In the genomic region with DNA sequence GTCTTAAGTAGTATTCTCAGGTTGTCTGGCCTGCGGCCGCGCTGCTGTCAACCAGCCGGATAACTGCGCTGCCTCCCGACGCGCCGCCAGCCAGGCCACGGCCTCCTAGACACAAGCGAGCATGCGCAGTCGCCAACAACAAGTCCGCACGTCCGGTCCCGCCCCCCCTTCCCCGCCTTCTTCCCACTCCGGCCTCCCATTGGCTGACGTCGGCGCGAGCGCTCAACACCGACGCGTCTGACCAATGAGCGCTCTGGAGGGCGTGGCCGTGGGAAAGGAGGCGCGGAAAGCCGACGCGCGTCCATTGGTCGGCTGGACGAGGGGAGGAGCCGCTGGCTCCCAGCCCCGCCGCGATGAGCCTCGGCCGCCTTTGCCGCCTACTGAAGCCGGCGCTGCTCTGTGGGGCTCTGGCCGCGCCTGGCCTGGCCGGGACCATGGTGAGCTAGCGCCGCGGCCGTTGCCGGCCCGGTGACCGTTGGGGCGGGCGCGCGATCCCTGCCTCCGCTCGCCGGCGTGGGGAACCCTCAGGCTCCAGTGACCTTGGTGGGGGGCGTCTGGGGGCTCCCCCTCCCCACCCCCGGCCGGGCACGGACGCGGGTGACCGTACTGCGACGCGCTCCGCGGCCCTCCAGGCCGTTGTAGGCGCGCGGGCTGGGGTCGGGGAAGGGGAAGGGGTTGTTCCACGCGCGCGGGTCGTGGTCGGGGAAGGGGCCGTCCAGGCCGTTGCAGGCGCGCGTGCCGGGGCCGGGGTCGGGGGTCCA, we compare ENCODE assay signal across 8 cellular contexts. TPM values are rescaled to one million over a fixed set of nuclear protein-coding genes. Genes with fewer than 3 reads are reported as not detected.
DNase-seq lines count a peak whose midpoint lies in the region; ATAC-seq and TF ChIP-seq lines count a peak whose summit lies in the region.

A gene with protein sequence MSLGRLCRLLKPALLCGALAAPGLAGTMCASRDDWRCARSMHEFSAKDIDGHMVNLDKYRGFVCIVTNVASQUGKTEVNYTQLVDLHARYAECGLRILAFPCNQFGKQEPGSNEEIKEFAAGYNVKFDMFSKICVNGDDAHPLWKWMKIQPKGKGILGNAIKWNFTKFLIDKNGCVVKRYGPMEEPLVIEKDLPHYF (plus strand): TSS at position 304 of the 761 bp plus-strand sequence. CDS start 50 bp downstream, at position 354.

- H3K9me3 ChIP-seq in right atrium auricular region (no peaks in the 10 kb centered on the region), uterus (no peaks in the 10 kb centered on the region)

- no peaks in the 10 kb centered on the region for H3K27me3 ChIP-seq in right atrium auricular region
- H3K27me3 ChIP-seq in uterus: no peaks in the 10 kb centered on the region

- peak within 1 kb of the TSS; percentile 57 to 75 for H3K4me3 ChIP-seq in right atrium auricular region
- H3K4me3 ChIP-seq in uterus: peak within 1 kb of the TSS; percentile 57 to 91

- H3K36me3 ChIP-seq in right atrium auricular region: peaks cover 23% of the 10 kb centered on the region
- H3K36me3 ChIP-seq in uterus: no peaks in the 10 kb centered on the region

- TF ChIP-seq CTCF in right atrium auricular region (IDR thresholded peaks at IDR 0.05) (no peak), uterus (IDR thresholded peaks at IDR 0.05) (peak in 1 of 4 experiments; percentile 30)

- peak; percentile 92 for DNase-seq in NCI-H187 treated with DMSO at 0.1 percent for 48 hours (lab: John Stamatoyannopoulos, UW)
- peak; percentile 83 to 99 (median 98) for DNase-seq in anterior cingulate cortex (lab: John Stamatoyannopoulos, UW)
- peak; percentile 99 for DNase-seq in right atrium auricular region (ENCODE audit: low spot score)
- peak; percentile 97 for DNase-seq in pulmonary artery endothelial cell (ENCODE audit: low read depth, low spot score)
- peak; percentile 99 for DNase-seq in uterus

- ATAC-seq in GM18498 (IDR thresholded peaks at IDR 0.05; ENCODE audit: unreplicated experiment) (peak; percentile 72), HG02938 (IDR thresholded peaks at IDR 0.05; ENCODE audit: unreplicated experiment) (peak; percentile 67)

- TF ChIP-seq POLR2A in uterus (IDR thresholded peaks at IDR 0.05): peak; percentile 97

- intact Hi-C loops in T-helper 2 cell treated with Interferon-gamma antibody and Interleukin-4, amounts not matched to agents 100 ng/mL and 5 ng/mL, for 36 hours (cut with micrococcal nuclease): loop anchor here (1.0 to 5.0 kb wide), 2 partner anchors 9 to 307 kb away; a partner anchor contains a TSS
- intact Hi-C loops in uterus (cut with DNase I; ENCODE audit: low total_unique reads): loop anchor here (10.0 kb wide), 1 partner anchor 179 kb away; a partner anchor contains a TSS

- H3K27ac ChIP-seq in right atrium auricular region (peak within 1 kb of the TSS; percentile 98 to 99), uterus (peak within 1 kb of the TSS; percentile 96 to 100)

- H3K4me1 ChIP-seq in right atrium auricular region (peaks cover 0 to 67% of the 10 kb centered on the region in 2 donors), uterus (peaks cover 16 to 19% of the 10 kb centered on the region in 2 donors)

RNA-seq across cellular contexts. Expression of the gene that starts here (rescaled TPM):
- 115 TPM in 2 replicates for total RNA-seq in T-helper 2 cell treated with Interferon-gamma antibody and Interleukin-4, amounts not matched to agents 100 ng/mL and 5 ng/mL, for 36 hours
- 100 to 1,000 TPM; 404 to 529 TPM for total RNA-seq in right atrium auricular region
- total RNA-seq in pulmonary artery endothelial cell: 380 and 410 TPM in 2 replicates
- total RNA-seq in uterus: 100 to 1,000 TPM in 3 of 4 donors, 10 to 100 TPM in 1; 68.2 to 357 (median 163) TPM

Comparison
In these comparisons a context has a peak if more than half of its experiments do, and no peak if none do; other contexts are left out.
1. Peak in every context shown above with its lines: DNase-seq, ATAC-seq, H3K4me3 ChIP-seq and H3K27ac ChIP-seq.